Comparison of ENCODE assay signal across 1 cellular context in the genomic region with DNA sequence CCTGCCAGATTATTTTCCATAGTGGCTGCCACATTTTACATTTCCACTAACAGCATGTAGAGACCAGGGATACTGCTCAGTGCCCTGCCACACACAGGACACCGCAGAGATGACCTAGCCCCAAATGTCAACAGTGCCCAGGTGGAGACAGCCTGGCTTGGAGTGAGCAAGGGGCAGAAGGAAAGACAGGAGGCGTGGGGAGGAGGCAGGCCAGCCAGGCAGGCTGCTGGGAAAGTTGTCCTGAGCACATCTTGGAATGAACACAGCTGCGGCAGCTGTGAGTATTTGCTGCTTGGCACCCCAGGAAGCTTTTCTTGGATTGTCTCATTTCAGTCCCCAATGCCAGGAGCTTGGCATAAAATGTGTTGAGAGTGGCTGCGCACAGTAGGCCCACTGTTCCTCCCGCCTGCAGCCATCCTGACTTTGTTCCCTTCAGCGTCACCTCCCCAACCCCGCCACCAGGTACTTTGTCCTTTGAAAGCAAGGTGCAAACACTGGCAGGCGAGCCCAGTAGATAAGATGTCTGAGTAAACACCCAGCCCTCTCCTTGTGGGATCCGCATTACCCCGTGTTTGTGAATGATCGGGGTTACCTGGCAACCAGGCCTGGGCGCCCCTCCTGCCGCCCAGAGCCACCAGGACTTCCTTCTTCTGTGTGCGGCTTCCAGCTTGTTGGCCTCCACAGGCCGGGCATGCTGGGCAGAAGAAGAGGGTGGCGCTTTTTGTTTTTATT.
TF ChIP-seq lines count a peak whose summit lies in the region.

No MANE protein-coding gene starts in this region.

TF ChIP-seq in HepG2, 621 proteins besides CTCF, POLR2A, EP300 and RAD21 (continued from another document and continues in another):
- TF ChIP-seq, protein P1, sequence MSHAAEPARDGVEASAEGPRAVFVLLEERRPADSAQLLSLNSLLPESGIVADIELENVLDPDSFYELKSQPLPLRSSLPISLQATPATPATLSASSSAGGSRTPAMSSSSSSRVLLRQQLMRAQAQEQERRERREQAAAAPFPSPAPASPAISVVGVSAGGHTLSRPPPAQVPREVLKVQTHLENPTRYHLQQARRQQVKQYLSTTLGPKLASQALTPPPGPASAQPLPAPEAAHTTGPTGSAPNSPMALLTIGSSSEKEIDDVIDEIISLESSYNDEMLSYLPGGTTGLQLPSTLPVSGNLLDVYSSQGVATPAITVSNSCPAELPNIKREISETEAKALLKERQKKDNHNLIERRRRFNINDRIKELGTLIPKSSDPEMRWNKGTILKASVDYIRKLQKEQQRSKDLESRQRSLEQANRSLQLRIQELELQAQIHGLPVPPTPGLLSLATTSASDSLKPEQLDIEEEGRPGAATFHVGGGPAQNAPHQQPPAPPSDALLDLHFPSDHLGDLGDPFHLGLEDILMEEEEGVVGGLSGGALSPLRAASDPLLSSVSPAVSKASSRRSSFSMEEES (CRISPR knock-in tag; IDR thresholded peaks at IDR 0.05), result no peak
- TF ChIP-seq TAF1 (CRISPR knock-in tag; IDR thresholded peaks at IDR 0.05) (no peak), SRY (CRISPR knock-in tag; IDR thresholded peaks at IDR 0.05) (0 out of 2 replicates have a peak, but pooled peaks have one; percentile 12), NFE2 (CRISPR knock-in tag; IDR thresholded peaks at IDR 0.05) (no peak), ZNF713 (CRISPR knock-in tag; IDR thresholded peaks at IDR 0.05) (no peak), ATF1 (CRISPR knock-in tag; IDR thresholded peaks at IDR 0.05) (no peak), ZNF34 (CRISPR knock-in tag; IDR thresholded peaks at IDR 0.05; ENCODE audit: borderline replicate concordance) (no peak), ZNF607 (CRISPR knock-in tag; IDR thresholded peaks at IDR 0.05; ENCODE audit: borderline replicate concordance) (peak; percentile 60; the same call in 1 of the 2 replicates), ZNF567 (CRISPR knock-in tag; IDR thresholded peaks at IDR 0.05; ENCODE audit: borderline replicate concordance) (no peak), ZNF7 (CRISPR knock-in tag; IDR thresholded peaks at IDR 0.05) (no peak), GTF3A (CRISPR knock-in tag; conservative IDR thresholded peaks at IDR 0.05) (no peak), ZFP36L1 (CRISPR knock-in tag; IDR thresholded peaks at IDR 0.05) (no peak), CC2D1A (CRISPR knock-in tag; IDR thresholded peaks at IDR 0.05) (no peak), ZBTB42 (CRISPR knock-in tag; IDR thresholded peaks at IDR 0.05) (no peak), PRPF4 (IDR thresholded peaks at IDR 0.05; ENCODE audit: low read depth, low read length, poor library complexity, severe bottlenecking) (no peak), FOXK2 (IDR thresholded peaks at IDR 0.05) (no peak), ZSCAN29 (CRISPR knock-in tag; conservative IDR thresholded peaks at IDR 0.05) (no peak), NFATC3 (CRISPR knock-in tag; IDR thresholded peaks at IDR 0.05) (no peak), BORCS8-MEF2B (CRISPR knock-in tag; IDR thresholded peaks at IDR 0.05) (0 out of 2 replicates have a peak, but pooled peaks have one; percentile 25), RXRB (CRISPR knock-in tag; IDR thresholded peaks at IDR 0.05; ENCODE audit: borderline replicate concordance) (peak; percentile 29; the same call in 1 of the 2 replicates), HES4 (CRISPR knock-in tag; IDR thresholded peaks at IDR 0.05; ENCODE audit: borderline replicate concordance) (no peak), HOXD1 (CRISPR knock-in tag; IDR thresholded peaks at IDR 0.05) (no peak), ASH2L (IDR thresholded peaks at IDR 0.05; ENCODE audit: insufficient read length, low read depth, low read length) (no peak), REXO4 (CRISPR knock-in tag; IDR thresholded peaks at IDR 0.05; ENCODE audit: borderline replicate concordance) (no peak), SOX5 (CRISPR knock-in tag; IDR thresholded peaks at IDR 0.05; ENCODE audit: borderline replicate concordance) (peak; percentile 51; the same call in 1 of the 2 replicates), ZNF121 (CRISPR knock-in tag; IDR thresholded peaks at IDR 0.05) (no peak), ESRRA (CRISPR knock-in tag; IDR thresholded peaks at IDR 0.05; ENCODE audit: low read depth) (peak; percentile 71; the same call in 1 of the 2 replicates), ATM (IDR thresholded peaks at IDR 0.05; ENCODE audit: borderline replicate concordance) (no peak), HNRNPL (IDR thresholded peaks at IDR 0.05; ENCODE audit: low read depth, low read length) (peak; percentile 90), HCFC1 (IDR thresholded peaks at IDR 0.05; ENCODE audit: low read depth, low read length) (no peak), SNAI1 (CRISPR knock-in tag; IDR thresholded peaks at IDR 0.05; ENCODE audit: borderline replicate concordance) (no peak), CREM (IDR thresholded peaks at IDR 0.05) (peak; percentile 42; the same call in 1 of the 2 replicates), CREM (CRISPR knock-in tag; IDR thresholded peaks at IDR 0.05) (no peak), IKZF1 (IDR thresholded peaks at IDR 0.05) (no peak), TGIF2 (CRISPR knock-in tag; IDR thresholded peaks at IDR 0.05) (peak; percentile 63; the same call in 1 of the 2 replicates), ARNTL (CRISPR knock-in tag; IDR thresholded peaks at IDR 0.05) (no peak), ZNF839 (CRISPR knock-in tag; IDR thresholded peaks at IDR 0.05; ENCODE audit: borderline replicate concordance) (no peak), RCOR2 (CRISPR knock-in tag; IDR thresholded peaks at IDR 0.05) (peak; percentile 85), HNRNPK (IDR thresholded peaks at IDR 0.05; ENCODE audit: low read depth, low read length, poor library complexity, severe bottlenecking) (no peak), ZNF549 (CRISPR knock-in tag; IDR thresholded peaks at IDR 0.05) (no peak)
- TF ChIP-seq, protein P2, sequence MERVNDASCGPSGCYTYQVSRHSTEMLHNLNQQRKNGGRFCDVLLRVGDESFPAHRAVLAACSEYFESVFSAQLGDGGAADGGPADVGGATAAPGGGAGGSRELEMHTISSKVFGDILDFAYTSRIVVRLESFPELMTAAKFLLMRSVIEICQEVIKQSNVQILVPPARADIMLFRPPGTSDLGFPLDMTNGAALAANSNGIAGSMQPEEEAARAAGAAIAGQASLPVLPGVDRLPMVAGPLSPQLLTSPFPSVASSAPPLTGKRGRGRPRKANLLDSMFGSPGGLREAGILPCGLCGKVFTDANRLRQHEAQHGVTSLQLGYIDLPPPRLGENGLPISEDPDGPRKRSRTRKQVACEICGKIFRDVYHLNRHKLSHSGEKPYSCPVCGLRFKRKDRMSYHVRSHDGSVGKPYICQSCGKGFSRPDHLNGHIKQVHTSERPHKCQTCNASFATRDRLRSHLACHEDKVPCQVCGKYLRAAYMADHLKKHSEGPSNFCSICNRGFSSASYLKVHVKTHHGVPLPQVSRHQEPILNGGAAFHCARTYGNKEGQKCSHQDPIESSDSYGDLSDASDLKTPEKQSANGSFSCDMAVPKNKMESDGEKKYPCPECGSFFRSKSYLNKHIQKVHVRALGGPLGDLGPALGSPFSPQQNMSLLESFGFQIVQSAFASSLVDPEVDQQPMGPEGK (CRISPR knock-in tag; IDR thresholded peaks at IDR 0.05), result peak; percentile 71
- TF ChIP-seq, protein P3, sequence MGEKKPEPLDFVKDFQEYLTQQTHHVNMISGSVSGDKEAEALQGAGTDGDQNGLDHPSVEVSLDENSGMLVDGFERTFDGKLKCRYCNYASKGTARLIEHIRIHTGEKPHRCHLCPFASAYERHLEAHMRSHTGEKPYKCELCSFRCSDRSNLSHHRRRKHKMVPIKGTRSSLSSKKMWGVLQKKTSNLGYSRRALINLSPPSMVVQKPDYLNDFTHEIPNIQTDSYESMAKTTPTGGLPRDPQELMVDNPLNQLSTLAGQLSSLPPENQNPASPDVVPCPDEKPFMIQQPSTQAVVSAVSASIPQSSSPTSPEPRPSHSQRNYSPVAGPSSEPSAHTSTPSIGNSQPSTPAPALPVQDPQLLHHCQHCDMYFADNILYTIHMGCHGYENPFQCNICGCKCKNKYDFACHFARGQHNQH (CRISPR knock-in tag; IDR thresholded peaks at IDR 0.05), result no peak
- TF ChIP-seq, protein P4, sequence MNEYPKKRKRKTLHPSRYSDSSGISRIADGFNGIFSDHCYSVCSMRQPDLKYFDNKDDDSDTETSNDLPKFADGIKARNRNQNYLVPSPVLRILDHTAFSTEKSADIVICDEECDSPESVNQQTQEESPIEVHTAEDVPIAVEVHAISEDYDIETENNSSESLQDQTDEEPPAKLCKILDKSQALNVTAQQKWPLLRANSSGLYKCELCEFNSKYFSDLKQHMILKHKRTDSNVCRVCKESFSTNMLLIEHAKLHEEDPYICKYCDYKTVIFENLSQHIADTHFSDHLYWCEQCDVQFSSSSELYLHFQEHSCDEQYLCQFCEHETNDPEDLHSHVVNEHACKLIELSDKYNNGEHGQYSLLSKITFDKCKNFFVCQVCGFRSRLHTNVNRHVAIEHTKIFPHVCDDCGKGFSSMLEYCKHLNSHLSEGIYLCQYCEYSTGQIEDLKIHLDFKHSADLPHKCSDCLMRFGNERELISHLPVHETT (CRISPR knock-in tag; conservative IDR thresholded peaks at IDR 0.05), result no peak
- TF ChIP-seq, protein P5, sequence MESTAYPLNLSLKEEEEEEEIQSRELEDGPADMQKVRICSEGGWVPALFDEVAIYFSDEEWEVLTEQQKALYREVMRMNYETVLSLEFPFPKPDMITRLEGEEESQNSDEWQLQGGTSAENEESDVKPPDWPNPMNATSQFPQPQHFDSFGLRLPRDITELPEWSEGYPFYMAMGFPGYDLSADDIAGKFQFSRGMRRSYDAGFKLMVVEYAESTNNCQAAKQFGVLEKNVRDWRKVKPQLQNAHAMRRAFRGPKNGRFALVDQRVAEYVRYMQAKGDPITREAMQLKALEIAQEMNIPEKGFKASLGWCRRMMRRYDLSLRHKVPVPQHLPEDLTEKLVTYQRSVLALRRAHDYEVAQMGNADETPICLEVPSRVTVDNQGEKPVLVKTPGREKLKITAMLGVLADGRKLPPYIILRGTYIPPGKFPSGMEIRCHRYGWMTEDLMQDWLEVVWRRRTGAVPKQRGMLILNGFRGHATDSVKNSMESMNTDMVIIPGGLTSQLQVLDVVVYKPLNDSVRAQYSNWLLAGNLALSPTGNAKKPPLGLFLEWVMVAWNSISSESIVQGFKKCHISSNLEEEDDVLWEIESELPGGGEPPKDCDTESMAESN (CRISPR knock-in tag; conservative IDR thresholded peaks at IDR 0.05), result peak; percentile 44; the same call in 1 of the 2 replicates
- TF ChIP-seq, protein P6, sequence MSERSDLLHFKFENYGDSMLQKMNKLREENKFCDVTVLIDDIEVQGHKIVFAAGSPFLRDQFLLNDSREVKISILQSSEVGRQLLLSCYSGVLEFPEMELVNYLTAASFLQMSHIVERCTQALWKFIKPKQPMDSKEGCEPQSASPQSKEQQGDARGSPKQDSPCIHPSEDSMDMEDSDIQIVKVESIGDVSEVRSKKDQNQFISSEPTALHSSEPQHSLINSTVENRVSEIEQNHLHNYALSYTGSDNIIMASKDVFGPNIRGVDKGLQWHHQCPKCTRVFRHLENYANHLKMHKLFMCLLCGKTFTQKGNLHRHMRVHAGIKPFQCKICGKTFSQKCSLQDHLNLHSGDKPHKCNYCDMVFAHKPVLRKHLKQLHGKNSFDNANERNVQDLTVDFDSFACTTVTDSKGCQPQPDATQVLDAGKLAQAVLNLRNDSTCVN (CRISPR knock-in tag; IDR thresholded peaks at IDR 0.05; ENCODE audit: borderline replicate concordance), result 0 out of 2 replicates have a peak, but pooled peaks have one; percentile 31
- TF ChIP-seq, protein P7, sequence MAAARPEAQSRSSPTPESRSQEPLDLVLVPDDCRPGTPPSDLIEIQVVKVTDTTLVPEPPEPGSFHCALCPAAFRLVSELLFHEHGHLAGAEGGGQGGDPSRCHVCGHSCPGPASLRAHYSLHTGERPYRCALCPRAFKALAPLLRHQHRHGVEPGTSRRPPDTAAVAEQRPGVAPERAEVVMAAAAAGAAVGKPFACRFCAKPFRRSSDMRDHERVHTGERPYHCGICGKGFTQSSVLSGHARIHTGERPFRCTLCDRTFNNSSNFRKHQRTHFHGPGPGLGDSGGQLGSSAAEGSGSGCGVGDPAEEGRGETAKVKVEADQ (CRISPR knock-in tag; IDR thresholded peaks at IDR 0.05; ENCODE audit: borderline replicate concordance), result no peak
- TF ChIP-seq, protein P8, sequence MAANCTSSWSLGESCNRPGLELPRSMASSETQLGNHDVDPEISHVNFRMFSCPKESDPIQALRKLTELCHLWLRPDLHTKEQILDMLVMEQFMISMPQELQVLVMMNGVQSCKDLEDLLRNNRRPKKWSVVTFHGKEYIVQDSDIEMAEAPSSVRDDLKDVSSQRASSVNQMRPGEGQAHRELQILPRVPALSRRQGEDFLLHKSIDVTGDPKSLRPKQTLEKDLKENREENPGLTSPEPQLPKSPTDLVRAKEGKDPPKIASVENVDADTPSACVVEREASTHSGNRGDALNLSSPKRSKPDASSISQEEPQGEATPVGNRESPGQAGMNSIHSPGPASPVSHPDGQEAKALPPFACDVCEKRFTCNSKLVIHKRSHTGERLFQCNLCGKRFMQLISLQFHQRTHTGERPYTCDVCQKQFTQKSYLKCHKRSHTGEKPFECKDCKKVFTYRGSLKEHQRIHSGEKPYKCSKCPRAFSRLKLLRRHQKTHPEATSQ (CRISPR knock-in tag; IDR thresholded peaks at IDR 0.05; ENCODE audit: borderline replicate concordance), result peak; percentile 72; the same call in 1 of the 2 replicates
- TF ChIP-seq, protein P9, sequence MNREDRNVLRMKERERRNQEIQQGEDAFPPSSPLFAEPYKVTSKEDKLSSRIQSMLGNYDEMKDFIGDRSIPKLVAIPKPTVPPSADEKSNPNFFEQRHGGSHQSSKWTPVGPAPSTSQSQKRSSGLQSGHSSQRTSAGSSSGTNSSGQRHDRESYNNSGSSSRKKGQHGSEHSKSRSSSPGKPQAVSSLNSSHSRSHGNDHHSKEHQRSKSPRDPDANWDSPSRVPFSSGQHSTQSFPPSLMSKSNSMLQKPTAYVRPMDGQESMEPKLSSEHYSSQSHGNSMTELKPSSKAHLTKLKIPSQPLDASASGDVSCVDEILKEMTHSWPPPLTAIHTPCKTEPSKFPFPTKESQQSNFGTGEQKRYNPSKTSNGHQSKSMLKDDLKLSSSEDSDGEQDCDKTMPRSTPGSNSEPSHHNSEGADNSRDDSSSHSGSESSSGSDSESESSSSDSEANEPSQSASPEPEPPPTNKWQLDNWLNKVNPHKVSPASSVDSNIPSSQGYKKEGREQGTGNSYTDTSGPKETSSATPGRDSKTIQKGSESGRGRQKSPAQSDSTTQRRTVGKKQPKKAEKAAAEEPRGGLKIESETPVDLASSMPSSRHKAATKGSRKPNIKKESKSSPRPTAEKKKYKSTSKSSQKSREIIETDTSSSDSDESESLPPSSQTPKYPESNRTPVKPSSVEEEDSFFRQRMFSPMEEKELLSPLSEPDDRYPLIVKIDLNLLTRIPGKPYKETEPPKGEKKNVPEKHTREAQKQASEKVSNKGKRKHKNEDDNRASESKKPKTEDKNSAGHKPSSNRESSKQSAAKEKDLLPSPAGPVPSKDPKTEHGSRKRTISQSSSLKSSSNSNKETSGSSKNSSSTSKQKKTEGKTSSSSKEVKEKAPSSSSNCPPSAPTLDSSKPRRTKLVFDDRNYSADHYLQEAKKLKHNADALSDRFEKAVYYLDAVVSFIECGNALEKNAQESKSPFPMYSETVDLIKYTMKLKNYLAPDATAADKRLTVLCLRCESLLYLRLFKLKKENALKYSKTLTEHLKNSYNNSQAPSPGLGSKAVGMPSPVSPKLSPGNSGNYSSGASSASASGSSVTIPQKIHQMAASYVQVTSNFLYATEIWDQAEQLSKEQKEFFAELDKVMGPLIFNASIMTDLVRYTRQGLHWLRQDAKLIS (CRISPR knock-in tag; IDR thresholded peaks at IDR 0.05), result no peak
- TF ChIP-seq, protein P10, sequence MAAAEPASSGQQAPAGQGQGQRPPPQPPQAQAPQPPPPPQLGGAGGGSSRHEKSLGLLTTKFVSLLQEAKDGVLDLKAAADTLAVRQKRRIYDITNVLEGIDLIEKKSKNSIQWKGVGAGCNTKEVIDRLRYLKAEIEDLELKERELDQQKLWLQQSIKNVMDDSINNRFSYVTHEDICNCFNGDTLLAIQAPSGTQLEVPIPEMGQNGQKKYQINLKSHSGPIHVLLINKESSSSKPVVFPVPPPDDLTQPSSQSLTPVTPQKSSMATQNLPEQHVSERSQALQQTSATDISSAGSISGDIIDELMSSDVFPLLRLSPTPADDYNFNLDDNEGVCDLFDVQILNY (CRISPR knock-in tag; conservative IDR thresholded peaks at IDR 0.05), result no peak
